Comparison of ENCODE assay signal across 18 cellular contexts in genomic region chr4:158099686-158100085, GRCh38.
"Had no signal": no experiment of that assay in that cellular context is flagged by ENCODE, and none has a peak within 500 bp of the region (broad histone marks: within the 10 kb centered on the region; RNA-seq: fewer than 3 reads in every experiment).

No MANE protein-coding gene starts in this region.

- H3K9me3 Mint-ChIP-seq: stimulated activated naive CD8-positive, alpha-beta T cell treated with anti-CD3 and anti-CD28 coated beads, Interleukin-15, Interleukin-2, amounts not matched to agents 100 ng/mL and 50 ng/mL, for 24 hours had no signal

- DNase-seq: colonic mucosa; dermis blood vessel endothelial cell; effector CD4-positive, alpha-beta T cell; heart right ventricle; islet precursor cell; natural killer cell; psoas muscle; retina; sigmoid colon; small intestine; stimulated activated CD4-positive, alpha-beta T cell treated with anti-CD3 and anti-CD28 coated beads, Interleukin-12 subunit alpha, Interleukin-12 subunit beta, amount 100 ng/mL, for 4 hours; tibial artery; upper lobe of right lung had no signal

- ATAC-seq: esophagus mucosa, heart right ventricle, left lobe of liver, natural killer cell, psoas muscle, upper lobe of right lung had no signal

- H3K27me3 Mint-ChIP-seq: stimulated activated naive CD8-positive, alpha-beta T cell treated with anti-CD3 and anti-CD28 coated beads, Interleukin-15, Interleukin-2, amounts not matched to agents 100 ng/mL and 50 ng/mL, for 24 hours had no signal

- H3K27ac ChIP-seq: colonic mucosa, heart right ventricle, psoas muscle, sigmoid colon, tibial artery, upper lobe of right lung, vagina had no signal

- H3K36me3 Mint-ChIP-seq: natural killer cell had no signal

- H3K36me3 ChIP-seq: colonic mucosa, heart right ventricle, sigmoid colon, tibial artery, upper lobe of right lung, vagina had no signal

- H3K9me3 ChIP-seq: colonic mucosa, heart right ventricle, psoas muscle, sigmoid colon, tibial artery, upper lobe of right lung, vagina had no signal

- H3K4me1 ChIP-seq: colonic mucosa, psoas muscle, sigmoid colon, tibial artery, upper lobe of right lung had no signal

- H3K27ac Mint-ChIP-seq: mesothelial cell of epicardium; natural killer cell; stimulated activated naive CD8-positive, alpha-beta T cell treated with anti-CD3 and anti-CD28 coated beads, Interleukin-15, Interleukin-2, amounts not matched to agents 100 ng/mL and 50 ng/mL, for 24 hours had no signal

- H3K27me3 ChIP-seq: colonic mucosa, heart right ventricle, sigmoid colon, tibial artery, upper lobe of right lung, vagina had no signal

- H3K4me3 ChIP-seq: colonic mucosa, heart right ventricle, psoas muscle, sigmoid colon, tibial artery, upper lobe of right lung, vagina had no signal

- H3K4me1 Mint-ChIP-seq: natural killer cell had no signal

- H3K4me3 Mint-ChIP-seq: mesothelial cell of epicardium; natural killer cell; stimulated activated naive CD8-positive, alpha-beta T cell treated with anti-CD3 and anti-CD28 coated beads, Interleukin-15, Interleukin-2, amounts not matched to agents 100 ng/mL and 50 ng/mL, for 24 hours had no signal
